Comparison of ENCODE assay signal across 16 cellular contexts in the genomic region with DNA sequence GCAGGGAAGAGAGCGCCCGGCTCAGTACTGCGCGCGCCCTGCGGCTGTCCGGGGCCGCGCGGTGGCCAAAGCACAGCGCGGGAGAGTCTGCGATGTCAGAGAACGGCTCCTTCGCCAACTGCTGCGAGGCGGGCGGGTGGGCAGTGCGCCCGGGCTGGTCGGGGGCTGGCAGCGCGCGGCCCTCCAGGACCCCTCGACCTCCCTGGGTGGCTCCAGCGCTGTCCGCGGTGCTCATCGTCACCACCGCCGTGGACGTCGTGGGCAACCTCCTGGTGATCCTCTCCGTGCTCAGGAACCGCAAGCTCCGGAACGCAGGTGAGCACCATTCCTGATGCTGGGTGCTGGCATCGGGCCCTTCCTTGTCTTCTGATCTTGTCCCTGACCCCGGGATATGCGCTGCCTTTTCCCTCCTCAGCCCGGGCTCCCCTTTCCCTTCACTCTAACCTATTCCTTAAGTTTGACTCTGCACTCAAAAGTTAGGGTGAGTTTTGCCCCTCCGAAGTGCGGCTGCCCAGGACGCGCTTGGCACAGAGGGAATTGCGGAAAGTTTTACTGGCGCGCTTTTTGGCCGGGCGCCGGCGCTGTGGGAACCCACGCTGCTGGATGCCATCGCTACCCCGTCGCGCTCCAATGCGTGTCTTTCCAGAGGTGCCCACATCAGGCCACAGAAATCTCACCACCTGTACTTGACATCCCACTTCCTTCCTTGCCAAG. TPM values are rescaled to one million over a fixed set of nuclear protein-coding genes. Genes with fewer than 3 reads are reported as not detected.
DNase-seq lines count a peak whose midpoint lies in the region; ATAC-seq and TF ChIP-seq lines count a peak whose summit lies in the region.
"Had no signal": no experiment of that assay in that cellular context is flagged by ENCODE, and none has a peak within 500 bp of the region (broad histone marks: within the 10 kb centered on the region; RNA-seq: fewer than 3 reads in every experiment).

A gene (plus strand): TSS at position 18 of the 714 bp plus-strand sequence. CDS start 75 bp downstream, at position 93.

- no peaks in the 10 kb centered on the region for H3K36me3 Mint-ChIP-seq in GM23338 (ENCODE audit: low read depth)
- H3K36me3 Mint-ChIP-seq in glutamatergic neuron (ENCODE audit: unreplicated experiment): no peaks in the 10 kb centered on the region
- H3K36me3 Mint-ChIP-seq in neural progenitor cell: no peaks in the 10 kb centered on the region
- H3K36me3 Mint-ChIP-seq in T-cell: no peaks in the 10 kb centered on the region
- H3K36me3 Mint-ChIP-seq: activated naive CD4-positive, alpha-beta T cell treated with anti-CD3 and anti-CD28 coated beads, Interleukin-2, amount 10 ng/mL, durations not matched to agents 7 days and 5 days had no signal

- CTCF ChIA-PET in T-cell (lab: Charles Lee): interaction anchor here in 1 of 2 donors (0.7 kb wide), 1 partner anchor 66 kb away, joined by 3 read pairs; no protein-coding TSS in a partner anchor

- no peaks in the 10 kb centered on the region; the same call in 1 of the 3 replicates for H3K9me3 Mint-ChIP-seq in GM23338
- H3K9me3 Mint-ChIP-seq in glutamatergic neuron (ENCODE audit: unreplicated experiment): peaks cover 4% of the 10 kb centered on the region
- peaks cover 3% of the 10 kb centered on the region for H3K9me3 Mint-ChIP-seq in neural progenitor cell
- H3K9me3 Mint-ChIP-seq in T-cell: peaks cover 0 to 6% (median 0%) of the 10 kb centered on the region in 3 donors
- H3K9me3 Mint-ChIP-seq: activated naive CD4-positive, alpha-beta T cell treated with anti-CD3 and anti-CD28 coated beads, Interleukin-2, amount 10 ng/mL, durations not matched to agents 7 days and 5 days had no signal

- H3F3A ChIP-seq in GM23338 (replicated peaks; ENCODE audit: low read depth) (no peaks in the 10 kb centered on the region), neural progenitor cell (ENCODE audit: low read depth) (no peaks in the 10 kb centered on the region)

- no peak for TF ChIP-seq CTCF in GM23338 (conservative IDR thresholded peaks at IDR 0.05; ENCODE audit: low read depth in 2 of 2)
- no peak for TF ChIP-seq CTCF in RWPE2 (IDR thresholded peaks at IDR 0.05; ENCODE audit: poor library complexity, severe bottlenecking)
- TF ChIP-seq CTCF in glutamatergic neuron (IDR thresholded peaks at IDR 0.05; ENCODE audit: partially characterized antibody, unreplicated experiment): no peak
- TF ChIP-seq CTCF in neural progenitor cell (IDR thresholded peaks at IDR 0.05): no peak

- H3K27me3 Mint-ChIP-seq in GM23338 (ENCODE audit: insufficient read depth, low read depth, poor library complexity) (peaks cover 32% of the 10 kb centered on the region), glutamatergic neuron (ENCODE audit: unreplicated experiment) (peaks cover 14% of the 10 kb centered on the region), neural progenitor cell (ENCODE audit: insufficient read depth, low read depth) (peaks cover 14% of the 10 kb centered on the region), T-cell (peaks cover 27 to 36% of the 10 kb centered on the region in 2 donors)

- no peaks in the 10 kb centered on the region for H3K36me3 ChIP-seq in GM23338 (ENCODE audit: insufficient read depth)
- no peaks in the 10 kb centered on the region for H3K36me3 ChIP-seq in RWPE2 (ENCODE audit: low read depth)
- H3K36me3 ChIP-seq in neural progenitor cell: no peaks in the 10 kb centered on the region
- H3K36me3 ChIP-seq: esophagus squamous epithelium had no signal

- peaks cover 8% of the 10 kb centered on the region; the same call in 1 of the 2 replicates for H3K4me1 ChIP-seq in GM23338 (ENCODE audit: insufficient read depth)
- H3K4me1 ChIP-seq in RWPE2 (ENCODE audit: insufficient read depth, poor library complexity, severe bottlenecking): no peaks in the 10 kb centered on the region
- H3K4me1 ChIP-seq in neural progenitor cell: no peaks in the 10 kb centered on the region

- H3K27me3 ChIP-seq in GM23338 (ENCODE audit: insufficient read depth): peaks cover 45% of the 10 kb centered on the region
- peaks cover 30% of the 10 kb centered on the region for H3K27me3 ChIP-seq in RWPE2 (ENCODE audit: insufficient read depth, poor library complexity, severe bottlenecking)
- peaks cover 30% of the 10 kb centered on the region for H3K27me3 ChIP-seq in neural progenitor cell

- H3K4me2 ChIP-seq in GM23338: peak within 1 kb of the TSS; percentile 93
- peak within 1 kb of the TSS; percentile 74 for H3K4me2 ChIP-seq in neural progenitor cell

- H3K79me2 ChIP-seq in GM23338 (replicated peaks; ENCODE audit: insufficient read depth) (no peaks in the 10 kb centered on the region), neural progenitor cell (ENCODE audit: low read depth) (no peaks in the 10 kb centered on the region)

- no peak within 1 kb of the TSS for H3K9ac ChIP-seq in neural progenitor cell

- peak within 1 kb of the TSS; percentile 99 for H2AFZ ChIP-seq in GM23338
- peak within 1 kb of the TSS; percentile 58 for H2AFZ ChIP-seq in neural progenitor cell (replicated peaks)

- H3K9me3 ChIP-seq in RWPE2 (ENCODE audit: severe bottlenecking): no peaks in the 10 kb centered on the region
- H3K9me3 ChIP-seq in neural progenitor cell (ENCODE audit: low read depth): no peaks in the 10 kb centered on the region
- H3K9me3 ChIP-seq: esophagus squamous epithelium had no signal

- POLR2A ChIA-PET in T-cell (lab: Charles Lee): no interaction called here

- H3K27ac Mint-ChIP-seq in GM23338 (no peak within 1 kb of the TSS), glutamatergic neuron (ENCODE audit: unreplicated experiment) (no peak within 1 kb of the TSS), neural progenitor cell (no peak within 1 kb of the TSS), T-cell (no peak within 1 kb of the TSS)
- H3K27ac Mint-ChIP-seq: activated naive CD4-positive, alpha-beta T cell treated with anti-CD3 and anti-CD28 coated beads, Interleukin-2, amount 10 ng/mL, durations not matched to agents 7 days and 5 days had no signal

- H3K4me3 Mint-ChIP-seq in GM23338: peak within 1 kb of the TSS; percentile 79
- peak within 1 kb of the TSS; percentile 80 for H3K4me3 Mint-ChIP-seq in glutamatergic neuron (ENCODE audit: unreplicated experiment)
- peak within 1 kb of the TSS; percentile 78 for H3K4me3 Mint-ChIP-seq in neural progenitor cell
- H3K4me3 Mint-ChIP-seq in T-cell: no peak within 1 kb of the TSS
- H3K4me3 Mint-ChIP-seq: activated naive CD4-positive, alpha-beta T cell treated with anti-CD3 and anti-CD28 coated beads, Interleukin-2, amount 10 ng/mL, durations not matched to agents 7 days and 5 days had no signal

- peaks cover 3% of the 10 kb centered on the region; the same call in 1 of the 3 replicates for H3K4me1 Mint-ChIP-seq in GM23338
- H3K4me1 Mint-ChIP-seq in glutamatergic neuron (ENCODE audit: low read depth, unreplicated experiment): no peaks in the 10 kb centered on the region
- no peaks in the 10 kb centered on the region for H3K4me1 Mint-ChIP-seq in neural progenitor cell
- H3K4me1 Mint-ChIP-seq in T-cell: no peaks in the 10 kb centered on the region
- H3K4me1 Mint-ChIP-seq: activated naive CD4-positive, alpha-beta T cell treated with anti-CD3 and anti-CD28 coated beads, Interleukin-2, amount 10 ng/mL, durations not matched to agents 7 days and 5 days had no signal

- H4K20me1 ChIP-seq in GM23338 (replicated peaks; ENCODE audit: insufficient read depth) (no peaks in the 10 kb centered on the region), neural progenitor cell (ENCODE audit: low read depth) (no peaks in the 10 kb centered on the region)

- H3K4me3 ChIP-seq in GM23338 (peak within 1 kb of the TSS; percentile 74), RWPE2 (ENCODE audit: severe bottlenecking) (peak within 1 kb of the TSS; percentile 11), neural progenitor cell (peak within 1 kb of the TSS; percentile 49)

- H3K27ac ChIP-seq in GM23338 (ENCODE audit: low read depth): no peak within 1 kb of the TSS
- no peak within 1 kb of the TSS for H3K27ac ChIP-seq in RWPE2 (ENCODE audit: poor library complexity, severe bottlenecking)
- no peak within 1 kb of the TSS for H3K27ac ChIP-seq in neural progenitor cell
- H3K27ac ChIP-seq: esophagus squamous epithelium had no signal

- no peaks in the 10 kb centered on the region for H3K9me2 ChIP-seq in GM23338 (ENCODE audit: insufficient read depth)

- ATAC-seq in GM23338 (peak; percentile 95), RWPE2 (ENCODE audit: low read depth) (peak; percentile 72), GM21529 (IDR thresholded peaks at IDR 0.05; ENCODE audit: unreplicated experiment) (no peak), T-cell (replicated peaks in 1 of 4) (no peak)

- DNase-seq in GM23338 (ENCODE audit: low spot score): peak; percentile 62
- no peak for DNase-seq in RWPE2 (ENCODE audit: low spot score)
- peak; percentile 45 for DNase-seq in glutamatergic neuron
- peak; percentile 39 for DNase-seq in neural progenitor cell (ENCODE audit: low spot score)
- DNase-seq in stimulated activated CD4-positive, alpha-beta T cell treated with anti-CD3 and anti-CD28 coated beads, Interleukin-1b, Interleukin-23, amount 100 ng/mL, for 48 hours: no peak
- no peak for DNase-seq in NCI-H446 treated with DMSO at 0.1 percent for 48 hours (lab: John Stamatoyannopoulos, UW)
- no peak for DNase-seq in T-cell
- DNase-seq: activated naive CD4-positive, alpha-beta T cell treated with anti-CD3 and anti-CD28 coated beads, Interleukin-2, amount 10 ng/mL, durations not matched to agents 7 days and 5 days; DMS79 treated with DMSO at 0.1 percent for 48 hours; esophagus squamous epithelium; hypothalamus; KG1; NCI-H187 treated with DMSO at 0.1 percent for 48 hours had no signal

RNA-seq across cellular contexts. Expression of the gene that starts here (rescaled TPM):
- total RNA-seq in GM23338 (2014; rRNA removed; shearing (Covaris generic)): not detected in 2 replicates
- polyA plus RNA-seq in GM23338 (2016; fragmentation: Nextera tagmentation; extraction: Ambion mirVana): not detected in 2 replicates
- not detected for total RNA-seq in glutamatergic neuron (ENCODE audit: unreplicated experiment)
- total RNA-seq in neural progenitor cell (ENCODE audit: low replicate concordance): not detected in 2 replicates
- total RNA-seq in T-cell: not detected
- total RNA-seq: esophagus squamous epithelium, posterior vena cava, SK-MEL-5 had no signal

Comparison
In these comparisons a context has a peak if more than half of its experiments do, and no peak if none do; other contexts are left out.
1. Peak in DNase-seq, ATAC-seq, H3K4me3 ChIP-seq and H3K4me2 ChIP-seq in GM23338; RNA of the gene not detected or under 1 TPM.
2. Peak in DNase-seq in glutamatergic neuron; RNA of the gene not detected or under 1 TPM.
3. Peak in DNase-seq, H3K4me3 ChIP-seq and H3K4me2 ChIP-seq in neural progenitor cell; RNA of the gene not detected or under 1 TPM.
4. H3K4me3 ChIP-seq: peak in every context shown above with its lines; median percentile 74 in GM23338; 49 in neural progenitor cell; 11 in RWPE2.
5. H3K4me3 Mint-ChIP-seq: peak in GM23338 (single experiment), glutamatergic neuron (single experiment) and neural progenitor cell (single experiment); none in T-cell (0 of 3).